ENCODE assay signal across 15 cellular contexts in the genomic region with DNA sequence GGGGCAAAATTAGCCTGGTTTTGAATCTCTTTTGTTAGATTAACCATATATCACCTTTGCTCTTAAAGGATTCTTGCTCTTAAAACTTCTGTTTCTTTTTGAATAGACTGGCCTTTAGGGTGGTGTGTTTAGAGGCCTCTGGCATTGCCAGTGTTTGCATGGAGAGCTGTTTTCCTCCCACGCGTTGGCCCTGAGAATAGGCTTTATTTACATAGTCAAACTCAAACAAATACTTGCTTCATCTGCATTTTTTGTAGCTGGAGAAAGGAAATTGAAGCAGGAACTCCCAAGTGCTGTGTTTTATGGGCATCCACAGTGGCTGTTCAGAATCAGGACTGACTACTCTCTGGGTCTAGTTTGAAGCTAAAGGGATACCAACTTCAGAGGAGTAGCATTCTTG. TPM values are rescaled to one million over a fixed set of nuclear protein-coding genes. Genes with fewer than 3 reads are reported as not detected.
DNase-seq lines count a peak whose midpoint lies in the region; ATAC-seq and TF ChIP-seq lines count a peak whose summit lies in the region.
"Had no signal": no experiment of that assay in that cellular context is flagged by ENCODE, and none has a peak within 500 bp of the region (broad histone marks: within the 10 kb centered on the region; RNA-seq: fewer than 3 reads in every experiment).

No MANE protein-coding gene starts in this region.

- peak overlapping the region; percentile 13 for H3K9ac ChIP-seq in H9 (ENCODE audit: extremely low read depth, insufficient read length, low read length)

- peaks cover 24% of the 10 kb centered on the region; the same call in 1 of the 2 replicates for H3K79me2 ChIP-seq in H9 (ENCODE audit: insufficient read depth, low read length)

- H3K9me3 ChIP-seq in H9 (ENCODE audit: control insufficient read depth, low read depth, low read length) = no peaks in the 10 kb centered on the region
- H3K9me3 ChIP-seq in ovary = no peaks in the 10 kb centered on the region

- no peak for TF ChIP-seq CTCF in H9 (conservative IDR thresholded peaks at IDR 0.05)
- no peak for TF ChIP-seq CTCF in ovary (IDR thresholded peaks at IDR 0.05)

- peak overlapping the region; percentile 84 to 97 for H3K4me3 Mint-ChIP-seq in H9
- no peak overlapping the region for H3K4me3 Mint-ChIP-seq in stimulated activated memory B cell treated with anti-CD40 and anti-IgM and Interleukin-4, amounts not matched to agents 10 μg/mL and 1 μg/mL and 100 μg/mL, for 72 hours
- H3K4me3 Mint-ChIP-seq: activated CD8-positive, alpha-beta T cell treated with anti-CD3 and anti-CD28 coated beads, Interleukin-2, amount 10 ng/mL, durations not matched to agents 7 days and 5 days; immature natural killer cell had no signal

- peak overlapping the region; percentile 42 for H2BK12ac ChIP-seq in H9 (ENCODE audit: insufficient read length, low read depth, low read length)

- no peak overlapping the region for H3K23ac ChIP-seq in H9 (ENCODE audit: insufficient read length, low read depth, low read length)

- H3K4me1 Mint-ChIP-seq in H9 = peaks cover 40 to 56% of the 10 kb centered on the region in 2 experiments
- H3K4me1 Mint-ChIP-seq in stimulated activated memory B cell treated with anti-CD40 and anti-IgM and Interleukin-4, amounts not matched to agents 10 μg/mL and 1 μg/mL and 100 μg/mL, for 72 hours = no peaks in the 10 kb centered on the region

- in situ Hi-C loops in G401 (cut with HindIII; ENCODE audit: low sequenced_read_pairs) = no loop called here

- H3K36me3 ChIP-seq in ovary = no peaks in the 10 kb centered on the region

- no peak for ATAC-seq in stimulated activated memory B cell treated with anti-CD40 and anti-IgM and Interleukin-4, amounts not matched to agents 10 μg/mL and 1 μg/mL and 100 μg/mL, for 72 hours
- no peak for ATAC-seq in GM19397 (IDR thresholded peaks at IDR 0.05; ENCODE audit: unreplicated experiment)
- ATAC-seq: activated CD8-positive, alpha-beta T cell treated with anti-CD3 and anti-CD28 coated beads, Interleukin-2, amount 10 ng/mL, durations not matched to agents 7 days and 5 days had no signal

- no peak overlapping the region for H2BK20ac ChIP-seq in H9 (ENCODE audit: low read depth, low read length, poor library complexity, severe bottlenecking)

- peak overlapping the region; percentile 41 for H2AK5ac ChIP-seq in H9 (ENCODE audit: insufficient read length, low read length)

- H3K79me1 ChIP-seq in H9 (ENCODE audit: insufficient read depth, low read depth, low read length, poor library complexity, severe bottlenecking) = peaks cover 7% of the 10 kb centered on the region

- H4K5ac ChIP-seq in H9 (ENCODE audit: insufficient read length, low read depth, low read length) = no peak overlapping the region

- H3K14ac ChIP-seq in H9 (ENCODE audit: insufficient read depth, low read length) = 0 out of 2 replicates have a peak overlapping the region, but pooled peaks have one; percentile 62

- H3K56ac ChIP-seq in H9 (ENCODE audit: insufficient read length, low read depth, low read length) = no peak overlapping the region

- H3K27ac ChIP-seq in H9 (ENCODE audit: insufficient read length, low read depth, low read length) (peak overlapping the region; percentile 93), ovary (no peak overlapping the region)

- peaks cover 3% of the 10 kb centered on the region for H4K20me1 ChIP-seq in H9 (ENCODE audit: control insufficient read depth, insufficient read depth, insufficient read length)

- H3T11ph ChIP-seq in H9 (ENCODE audit: low read length) = no peak overlapping the region

- H3K9me3 Mint-ChIP-seq in H9 = peaks cover 23 to 50% of the 10 kb centered on the region in 2 experiments
- H3K9me3 Mint-ChIP-seq in stimulated activated memory B cell treated with anti-CD40 and anti-IgM and Interleukin-4, amounts not matched to agents 10 μg/mL and 1 μg/mL and 100 μg/mL, for 72 hours = no peaks in the 10 kb centered on the region

- DNase-seq in H9 = no peak
- peak; percentile 94 to 96 for DNase-seq in NCI-H526 (lab: John Stamatoyannopoulos, UW)
- DNase-seq in fibroblast of peridontal ligament (ENCODE audit: extremely low read depth) = peak; percentile 5
- DNase-seq in ovary = peak; percentile 25 to 52 (median 46)
- DNase-seq in SK-N-DZ (ENCODE audit: low spot score) = no peak
- DNase-seq in G401 (ENCODE audit: low spot score) = no peak
- DNase-seq: activated CD8-positive, alpha-beta T cell treated with anti-CD3 and anti-CD28 coated beads, Interleukin-2, amount 10 ng/mL, durations not matched to agents 7 days and 5 days; amniotic stem cell; immature natural killer cell; Karpas-422; stimulated activated CD4-positive, alpha-beta T cell treated with anti-CD3 and anti-CD28 coated beads, Interleukin-4, amount 100 ng/mL, for 24 hours; T-helper 1 cell had no signal

- H3K36me3 Mint-ChIP-seq in H9 (ENCODE audit: insufficient read depth in 1 of 3, low read depth in 3 of 3) = peaks cover 11 to 16% (median 14%) of the 10 kb centered on the region in 3 experiments; a peak in 5 of 7 replicates
- no peaks in the 10 kb centered on the region for H3K36me3 Mint-ChIP-seq in stimulated activated memory B cell treated with anti-CD40 and anti-IgM and Interleukin-4, amounts not matched to agents 10 μg/mL and 1 μg/mL and 100 μg/mL, for 72 hours
- H3K36me3 Mint-ChIP-seq: immature natural killer cell had no signal

- H3K27ac Mint-ChIP-seq in H9 = peak overlapping the region in 2 of 3 experiments; percentile 65 to 94; a peak in 6 of 7 replicates
- H3K27ac Mint-ChIP-seq in stimulated activated memory B cell treated with anti-CD40 and anti-IgM and Interleukin-4, amounts not matched to agents 10 μg/mL and 1 μg/mL and 100 μg/mL, for 72 hours = no peak overlapping the region
- H3K27ac Mint-ChIP-seq: activated CD8-positive, alpha-beta T cell treated with anti-CD3 and anti-CD28 coated beads, Interleukin-2, amount 10 ng/mL, durations not matched to agents 7 days and 5 days; immature natural killer cell had no signal

- H3K4me1 ChIP-seq in H9 (ENCODE audit: insufficient read depth, low read length) = peaks cover 36% of the 10 kb centered on the region
- H3K4me1 ChIP-seq in ovary (ENCODE audit: insufficient read depth) = peaks cover 6% of the 10 kb centered on the region

- H3K23me2 ChIP-seq in H9 (ENCODE audit: insufficient read length, low read depth, low read length, poor library complexity, severe bottlenecking) = peaks cover 27% of the 10 kb centered on the region

- intact Hi-C loops in ovary (cut with DNase I) = loop anchor here in 1 of 4 donors (10.0 kb wide), 1 partner anchor 336 kb away; no protein-coding TSS in a partner anchor

- no CpG with 5 or more reads among the region's 2 CpGs for WGBS in H9 (ENCODE audit: extremely low coverage, insufficient read length, low lambda C conversion rate)
- 2 to 24% (median 5%) methylated on average over 2 of the region's 2 CpGs for WGBS in ovary, 3 donors

- H3K4me3 ChIP-seq in ovary = no peak overlapping the region

- TF ChIP-seq POLR2A in ovary (IDR thresholded peaks at IDR 0.05) = no peak

- H2BK15ac ChIP-seq in H9 (ENCODE audit: low read depth, low read length) = no peak overlapping the region

- H3K18ac ChIP-seq in H9 (ENCODE audit: insufficient read length, low read depth, low read length) = no peak overlapping the region

- no peak overlapping the region for H3K4ac ChIP-seq in H9 (ENCODE audit: low read depth, low read length)

- H2BK5ac ChIP-seq in H9 (ENCODE audit: insufficient read length, low read length) = no peak overlapping the region

- H2AFZ ChIP-seq in H9 (ENCODE audit: low read length) = no peak overlapping the region

- H2BK120ac ChIP-seq in H9 (ENCODE audit: low read depth, low read length, poor library complexity, severe bottlenecking) = no peak overlapping the region

- no peaks in the 10 kb centered on the region; the same call in 1 of the 2 replicates for H3K27me3 ChIP-seq in H9 (ENCODE audit: insufficient read depth, low read length)
- no peaks in the 10 kb centered on the region for H3K27me3 ChIP-seq in ovary

- H3K4me2 ChIP-seq in H9 (ENCODE audit: insufficient read depth, insufficient read length, low read length) = peak overlapping the region; percentile 99

- no peak overlapping the region for H4K8ac ChIP-seq in H9 (replicated peaks; ENCODE audit: insufficient read length, low read depth, low read length)

- H3K27me3 Mint-ChIP-seq in H9 (ENCODE audit: low read depth) = peaks cover 6% of the 10 kb centered on the region
- peaks cover 12% of the 10 kb centered on the region for H3K27me3 Mint-ChIP-seq in stimulated activated memory B cell treated with anti-CD40 and anti-IgM and Interleukin-4, amounts not matched to agents 10 μg/mL and 1 μg/mL and 100 μg/mL, for 72 hours

- H4K91ac ChIP-seq in H9 (ENCODE audit: insufficient read length, low read depth, low read length) = no peak overlapping the region

- TF ChIP-seq EP300 in ovary (IDR thresholded peaks at IDR 0.05) = no peak

RNA-seq across cellular contexts. Expression of a gene that starts 2.7 kb away (rescaled TPM):
- 13.9 and 15.3 TPM in 2 replicates for total RNA-seq in H9 (2021)
- 10 to 100 TPM; 10.0 to 16.8 (median 12.2) TPM for total RNA-seq in ovary
- polyA plus RNA-seq in ovary = 1 to 10 TPM; 7.6 to 9.7 TPM
- polyA plus RNA-seq in SK-N-DZ (2014; cell fraction: cytosol; rRNA removed) = 0.43 and 0.65 TPM in 2 replicates
- polyA plus RNA-seq in SK-N-DZ (2014; cell fraction: nucleus; rRNA removed) = 0.15 and 0.46 TPM in 2 replicates
- 0.31 and 0.64 TPM in 2 replicates for total RNA-seq in G401 (2014; rRNA removed; shearing (Covaris generic))
- total RNA-seq: activated CD8-positive, alpha-beta T cell treated with anti-CD3 and anti-CD28 coated beads, Interleukin-2, amount 10 ng/mL, durations not matched to agents 7 days and 5 days had no signal
- polyA plus RNA-seq: immature natural killer cell had no signal

RNA-seq across cellular contexts. Expression of a gene that starts 23.3 kb away (rescaled TPM):
- total RNA-seq in H9 (2021) (7.1 and 7.9 TPM in 2 replicates), ovary (1 to 10 TPM; 1.4 to 4.7 (median 3.4) TPM)
- 1 to 10 TPM; 3.5 to 4.2 TPM for polyA plus RNA-seq in ovary
- not detected in 2 replicates for polyA plus RNA-seq in SK-N-DZ (2014; cell fraction: cytosol; rRNA removed)
- not detected in 2 replicates for polyA plus RNA-seq in SK-N-DZ (2014; cell fraction: nucleus; rRNA removed)
- 0.31 TPM in 1 of 2 replicates, not detected in the other for total RNA-seq in G401 (2014; rRNA removed; shearing (Covaris generic))
- total RNA-seq: activated CD8-positive, alpha-beta T cell treated with anti-CD3 and anti-CD28 coated beads, Interleukin-2, amount 10 ng/mL, durations not matched to agents 7 days and 5 days; osteoblast had no signal

Comparison
In these comparisons a context has a peak if more than half of its experiments do, and no peak if none do; other contexts are left out.
1. DNase-seq: peak in NCI-H526 (2 of 2), fibroblast of peridontal ligament (single experiment) and ovary (5 of 5); none in H9 (single experiment), SK-N-DZ (single experiment) and G401 (single experiment).